Comparison of ENCODE assay signal across 36 cellular contexts in genomic region chr7:135523146-135523545, GRCh38.
"Had no signal": no experiment of that assay in that cellular context is flagged by ENCODE, and none has a peak within 500 bp of the region (broad histone marks: within the 10 kb centered on the region; RNA-seq: fewer than 3 reads in every experiment).

No MANE protein-coding gene starts in this region.

- H3K36me3 ChIP-seq: MG63 had no signal

- H3K9me3 ChIP-seq: MG63 had no signal

- H3K27me3 ChIP-seq: MG63 had no signal

- H3K4me3 ChIP-seq: MG63 had no signal

- DNase-seq: Karpas-422, Kasumi-1, MG63, MM.1S, MV-4-11, NCI-H1048, NCI-H1092, NCI-H1092 treated with DMSO at 0.1 percent for 48 hours, NCI-H1105, NCI-H1105 treated with DMSO at 0.1 percent for 48 hours, NCI-H1417, NCI-H1417 treated with DMSO at 0.1 percent for 48 hours, NCI-H1436, NCI-H1436 treated with DMSO at 0.1 percent for 48 hours, NCI-H146, NCI-H1694, NCI-H1694 treated with DMSO at 0.1 percent for 48 hours, NCI-H187, NCI-H187 treated with DMSO at 0.1 percent for 48 hours, NCI-H1930, NCI-H2029, NCI-H2029 treated with DMSO at 0.1 percent for 48 hours, NCI-H2081, NCI-H2081 treated with DMSO at 0.1 percent for 48 hours, NCI-H2107, NCI-H2171, NCI-H2171 treated with DMSO at 0.1 percent for 48 hours, NCI-H2227 treated with DMSO at 0.1 percent for 48 hours, NCI-H226, NCI-H345, NCI-H446, NCI-H446 treated with DMSO at 0.1 percent for 48 hours, NCI-H510A, NCI-H510A treated with DMSO at 0.1 percent for 48 hours, NCI-H524, NCI-H524 treated with DMSO at 0.1 percent for 48 hours had no signal
